31 cellular contexts compared by ENCODE assay signal in genomic region chr14:38363217-38363616, GRCh38.
"Had no signal": no experiment of that assay in that cellular context is flagged by ENCODE, and none has a peak within 500 bp of the region (broad histone marks: within the 10 kb centered on the region; RNA-seq: fewer than 3 reads in every experiment).

No MANE protein-coding gene starts in this region.

- H3K27me3 Mint-ChIP-seq: progenitor cell of endocrine pancreas; stimulated activated memory B cell treated with anti-CD40 and anti-IgM and Interleukin-4, amounts not matched to agents 10 μg/mL and 1 μg/mL and 100 μg/mL, for 72 hours; stimulated activated naive CD8-positive, alpha-beta T cell treated with anti-CD3 and anti-CD28 coated beads, Interleukin-15, amount 100 ng/mL, for 72 hours had no signal

- H3K79me2 ChIP-seq: parathyroid adenoma had no signal

- H3K27ac ChIP-seq: neural progenitor cell, ovary, parathyroid adenoma, psoas muscle, skin epidermis, spleen, suprapubic skin, testis, tibial artery, transverse colon, upper lobe of right lung, uterus had no signal

- H3K4me2 ChIP-seq: neural progenitor cell, smooth muscle cell had no signal

- H3K27me3 ChIP-seq: neural progenitor cell, ovary, spleen, suprapubic skin, testis, tibial artery, transverse colon, upper lobe of right lung, uterus had no signal

- H2AFZ ChIP-seq: neural progenitor cell, parathyroid adenoma had no signal

- H3K9me3 ChIP-seq: ovary, psoas muscle, suprapubic skin, testis, tibial artery, transverse colon, upper lobe of right lung, uterus had no signal

- ATAC-seq: natural killer cell; psoas muscle; right cardiac atrium; sciatic nerve; stimulated activated memory B cell treated with anti-CD40 and anti-IgM and Interleukin-4, amounts not matched to agents 10 μg/mL and 1 μg/mL and 100 μg/mL, for 72 hours; stimulated activated naive CD8-positive, alpha-beta T cell treated with anti-CD3 and anti-CD28 coated beads, Interleukin-15, amount 100 ng/mL, for 72 hours; stimulated activated naive CD8-positive, alpha-beta T cell treated with anti-CD3 and anti-CD28 coated beads, Interleukin-15, Interleukin-2, amounts not matched to agents 100 U/mL and 50 U/mL, for 24 hours; upper lobe of right lung had no signal

- DNase-seq: natural killer cell; occipital lobe; ovary; posterior cingulate gyrus; psoas muscle; right cardiac atrium; spleen; stimulated activated CD4-positive, alpha-beta T cell treated with anti-CD3 and anti-CD28 coated beads, Interleukin-12 subunit alpha, Interleukin-12 subunit beta, amount 100 ng/mL, for 4 hours; stimulated activated CD4-positive, alpha-beta T cell treated with anti-CD3 and anti-CD28 coated beads, Interleukin-1b, Interleukin-23, amount 100 ng/mL, for 48 hours; stimulated activated CD4-positive, alpha-beta T cell treated with anti-CD3 and anti-CD28 coated beads, Interleukin-4, amount 100 ng/mL, for 1 hour; stimulated activated CD4-positive, alpha-beta T cell treated with anti-CD3 and anti-CD28 coated beads, Interleukin-4, amount 100 ng/mL, for 4 hours; stimulated activated CD8-positive, alpha-beta memory T cell treated with anti-CD3 and anti-CD28 coated beads, Interleukin-4, amount 100 ng/mL, for 48 hours; stimulated activated naive CD4-positive, alpha-beta T cell; stimulated activated naive CD8-positive, alpha-beta T cell treated with anti-CD3 and anti-CD28 coated beads, Interleukin-15, amount 100 ng/mL, for 72 hours; stimulated activated naive CD8-positive, alpha-beta T cell treated with anti-CD3 and anti-CD28 coated beads, Interleukin-15, Interleukin-2, amounts not matched to agents 100 U/mL and 50 U/mL, for 24 hours; substantia nigra; testis; tibial artery; transverse colon; upper lobe of right lung; uterus had no signal

- H3K27ac Mint-ChIP-seq: natural killer cell; nephron; neural progenitor cell; progenitor cell of endocrine pancreas; stimulated activated memory B cell treated with anti-CD40 and anti-IgM and Interleukin-4, amounts not matched to agents 10 μg/mL and 1 μg/mL and 100 μg/mL, for 72 hours; stimulated activated naive CD8-positive, alpha-beta T cell treated with anti-CD3 and anti-CD28 coated beads, Interleukin-15, amount 100 ng/mL, for 72 hours; type B pancreatic cell had no signal

- H3K4me1 ChIP-seq: neural progenitor cell, parathyroid adenoma, spleen, suprapubic skin, testis, transverse colon, upper lobe of right lung, uterus had no signal

- H3K4me1 Mint-ChIP-seq: natural killer cell; nephron; neural progenitor cell; stimulated activated memory B cell treated with anti-CD40 and anti-IgM and Interleukin-4, amounts not matched to agents 10 μg/mL and 1 μg/mL and 100 μg/mL, for 72 hours; stimulated activated naive CD8-positive, alpha-beta T cell treated with anti-CD3 and anti-CD28 coated beads, Interleukin-15, amount 100 ng/mL, for 72 hours had no signal

- H3K36me3 ChIP-seq: neural progenitor cell, ovary, spleen, suprapubic skin, tibial artery, transverse colon, upper lobe of right lung, uterus had no signal

- H3K9ac ChIP-seq: neural progenitor cell, parathyroid adenoma had no signal

- H3K36me3 Mint-ChIP-seq: natural killer cell; neural progenitor cell; stimulated activated memory B cell treated with anti-CD40 and anti-IgM and Interleukin-4, amounts not matched to agents 10 μg/mL and 1 μg/mL and 100 μg/mL, for 72 hours; type B pancreatic cell had no signal

- H3K4me3 ChIP-seq: neural progenitor cell, ovary, psoas muscle, skin epidermis, smooth muscle cell, spleen, suprapubic skin, testis, tibial artery, transverse colon, upper lobe of right lung, uterus had no signal

- H3K9me3 Mint-ChIP-seq: nephron; neural progenitor cell; stimulated activated naive CD8-positive, alpha-beta T cell treated with anti-CD3 and anti-CD28 coated beads, Interleukin-15, amount 100 ng/mL, for 72 hours; type B pancreatic cell had no signal

- H3K4me3 Mint-ChIP-seq: natural killer cell; nephron; neural progenitor cell; stimulated activated memory B cell treated with anti-CD40 and anti-IgM and Interleukin-4, amounts not matched to agents 10 μg/mL and 1 μg/mL and 100 μg/mL, for 72 hours; stimulated activated naive CD8-positive, alpha-beta T cell treated with anti-CD3 and anti-CD28 coated beads, Interleukin-15, amount 100 ng/mL, for 72 hours; type B pancreatic cell had no signal
